In the genomic region with DNA sequence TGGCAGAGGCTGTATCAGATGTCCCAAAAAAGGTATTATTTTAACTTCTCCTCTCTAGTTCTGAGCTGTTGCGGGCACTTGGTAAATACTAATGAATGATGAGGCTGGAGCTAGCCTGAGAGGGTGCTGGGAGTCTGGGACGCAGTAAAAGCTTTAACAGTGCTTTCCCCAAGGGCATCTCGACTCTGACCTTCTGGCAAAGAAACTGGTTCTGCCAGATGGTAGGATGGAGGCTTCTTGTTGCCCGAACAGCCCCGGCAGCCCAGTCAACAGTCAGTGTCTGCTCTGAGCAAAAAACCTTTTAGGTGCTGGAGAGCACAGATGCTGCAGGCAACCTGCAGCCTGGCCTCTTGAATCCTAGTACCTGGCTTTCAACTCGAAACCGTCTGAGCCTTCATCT, we compare ENCODE assay signal across 11 cellular contexts. TPM values are rescaled to one million over a fixed set of nuclear protein-coding genes. Genes with fewer than 3 reads are reported as not detected.
DNase-seq lines count a peak whose midpoint lies in the region; ATAC-seq and TF ChIP-seq lines count a peak whose summit lies in the region.
"Had no signal": no experiment of that assay in that cellular context is flagged by ENCODE, and none has a peak within 500 bp of the region (broad histone marks: within the 10 kb centered on the region; RNA-seq: fewer than 3 reads in every experiment).

No MANE protein-coding gene starts in this region.

- no peaks in the 10 kb centered on the region for H3K27me3 Mint-ChIP-seq in natural killer cell treated with Interleukin-12 subunit alpha and Interleukin-12 subunit beta and Interleukin-15 and Interleukin-18, amount 100 ng/mL, for 72 hours

- intact Hi-C loops in breast epithelium (cut with DNase I; ENCODE audit: low total_unique reads), result loop anchor here (10.0 kb wide), 1 partner anchor 68 kb away; no protein-coding TSS in a partner anchor

- H3K27ac ChIP-seq in breast epithelium, result peak overlapping the region; percentile 1 to 28

- H3K9me3 Mint-ChIP-seq in natural killer cell treated with Interleukin-12 subunit alpha and Interleukin-12 subunit beta and Interleukin-15 and Interleukin-18, amount 100 ng/mL, for 72 hours, result no peaks in the 10 kb centered on the region

- TF ChIP-seq CTCF in breast epithelium (IDR thresholded peaks at IDR 0.05), result no peak

- no peaks in the 10 kb centered on the region for H3K27me3 ChIP-seq in breast epithelium

- no peak for TF ChIP-seq POLR2A in breast epithelium (IDR thresholded peaks at IDR 0.05)

- H3K4me3 Mint-ChIP-seq in natural killer cell treated with Interleukin-12 subunit alpha and Interleukin-12 subunit beta and Interleukin-15 and Interleukin-18, amount 100 ng/mL, for 72 hours, result peak overlapping the region; percentile 65

- ATAC-seq in natural killer cell treated with Interleukin-12 subunit alpha and Interleukin-12 subunit beta and Interleukin-15 and Interleukin-18, amount 100 ng/mL, for 72 hours, result no peak
- ATAC-seq in GM21526 (IDR thresholded peaks at IDR 0.05; ENCODE audit: low FRiP score, unreplicated experiment) (no peak), HG03135 (IDR thresholded peaks at IDR 0.05; ENCODE audit: unreplicated experiment) (no peak)

- no peaks in the 10 kb centered on the region for H3K36me3 ChIP-seq in breast epithelium

- DNase-seq in DMS 273 treated with DMSO at 0.1 percent for 48 hours (lab: John Stamatoyannopoulos, UW) (peak; percentile 95), NCI-H2171 (lab: John Stamatoyannopoulos, UW) (peak; percentile 91), breast epithelium (ENCODE audit: low spot score in 2 of 2) (peak; percentile 49 to 69), NCI-H1930 (lab: John Stamatoyannopoulos, UW) (no peak), NOMO-1 treated with dmso at 0.1 percent for 144 hours (lab: John Stamatoyannopoulos, UW; ENCODE audit: unreplicated experiment) (no peak)
- no peak for DNase-seq in natural killer cell treated with Interleukin-12 subunit alpha and Interleukin-12 subunit beta and Interleukin-15 and Interleukin-18, amount 100 ng/mL, for 72 hours (ENCODE audit: low spot score)
- DNase-seq: activated CD4-positive, alpha-beta T cell treated with anti-CD3 and anti-CD28 coated beads, Interleukin-2, amount 50 U/mL, for 4 hours; effector CD4-positive, alpha-beta T cell; midbrain had no signal

- no peak overlapping the region for H3K4me3 ChIP-seq in breast epithelium

- peaks cover 17% of the 10 kb centered on the region for H3K36me3 Mint-ChIP-seq in natural killer cell treated with Interleukin-12 subunit alpha and Interleukin-12 subunit beta and Interleukin-15 and Interleukin-18, amount 100 ng/mL, for 72 hours

- peaks cover 29 to 35% of the 10 kb centered on the region in 2 donors for H3K4me1 Mint-ChIP-seq in natural killer cell treated with Interleukin-12 subunit alpha and Interleukin-12 subunit beta and Interleukin-15 and Interleukin-18, amount 100 ng/mL, for 72 hours (ENCODE audit: low read depth in 2 of 2)

- peak overlapping the region; percentile 58 to 79 for H3K27ac Mint-ChIP-seq in natural killer cell treated with Interleukin-12 subunit alpha and Interleukin-12 subunit beta and Interleukin-15 and Interleukin-18, amount 100 ng/mL, for 72 hours

- H3K4me1 ChIP-seq in breast epithelium, result no peaks in the 10 kb centered on the region

- no peaks in the 10 kb centered on the region for H3K9me3 ChIP-seq in breast epithelium

RNA-seq across cellular contexts. Expression of gene PNRC2, which starts 2.5 kb away (rescaled TPM):
- 100 to 1,000 TPM; 126 to 163 (median 134) TPM for total RNA-seq in breast epithelium
- total RNA-seq in natural killer cell treated with Interleukin-12 subunit alpha and Interleukin-12 subunit beta and Interleukin-15 and Interleukin-18, amount 100 ng/mL, for 72 hours, result 100 to 1,000 TPM in 1 of 2 donors, 10 to 100 TPM in 1; 89.7 to 162 TPM

RNA-seq across cellular contexts. Expression of gene SRSF10, which starts 23.0 kb away (rescaled TPM):
- 100 to 1,000 TPM in 2 of 3 donors, 10 to 100 TPM in 1; 99.4 to 156 (median 116) TPM for total RNA-seq in breast epithelium
- total RNA-seq in natural killer cell treated with Interleukin-12 subunit alpha and Interleukin-12 subunit beta and Interleukin-15 and Interleukin-18, amount 100 ng/mL, for 72 hours, result 100 to 1,000 TPM; 176 to 214 TPM

RNA-seq across cellular contexts. Expression of gene CNR2, which starts 43.9 kb away (rescaled TPM):
- under 1 TPM in 1 of 3 donors, not detected in 2; under 0.01 TPM for total RNA-seq in breast epithelium
- total RNA-seq in natural killer cell treated with Interleukin-12 subunit alpha and Interleukin-12 subunit beta and Interleukin-15 and Interleukin-18, amount 100 ng/mL, for 72 hours, result 1 to 10 TPM; 2.1 to 3.8 TPM

Comparison
In these comparisons a context has a peak if more than half of its experiments do, and no peak if none do; other contexts are left out.
1. DNase-seq: peak in DMS 273 treated with DMSO at 0.1 percent for 48 hours (single experiment), NCI-H2171 (single experiment) and breast epithelium (2 of 2); none in natural killer cell treated with Interleukin-12 subunit alpha and Interleukin-12 subunit beta and Interleukin-15 and Interleukin-18, amount 100 ng/mL, for 72 hours (single experiment), NCI-H1930 (0 of 2) and NOMO-1 treated with dmso at 0.1 percent for 144 hours (single experiment).